In the genomic region with DNA sequence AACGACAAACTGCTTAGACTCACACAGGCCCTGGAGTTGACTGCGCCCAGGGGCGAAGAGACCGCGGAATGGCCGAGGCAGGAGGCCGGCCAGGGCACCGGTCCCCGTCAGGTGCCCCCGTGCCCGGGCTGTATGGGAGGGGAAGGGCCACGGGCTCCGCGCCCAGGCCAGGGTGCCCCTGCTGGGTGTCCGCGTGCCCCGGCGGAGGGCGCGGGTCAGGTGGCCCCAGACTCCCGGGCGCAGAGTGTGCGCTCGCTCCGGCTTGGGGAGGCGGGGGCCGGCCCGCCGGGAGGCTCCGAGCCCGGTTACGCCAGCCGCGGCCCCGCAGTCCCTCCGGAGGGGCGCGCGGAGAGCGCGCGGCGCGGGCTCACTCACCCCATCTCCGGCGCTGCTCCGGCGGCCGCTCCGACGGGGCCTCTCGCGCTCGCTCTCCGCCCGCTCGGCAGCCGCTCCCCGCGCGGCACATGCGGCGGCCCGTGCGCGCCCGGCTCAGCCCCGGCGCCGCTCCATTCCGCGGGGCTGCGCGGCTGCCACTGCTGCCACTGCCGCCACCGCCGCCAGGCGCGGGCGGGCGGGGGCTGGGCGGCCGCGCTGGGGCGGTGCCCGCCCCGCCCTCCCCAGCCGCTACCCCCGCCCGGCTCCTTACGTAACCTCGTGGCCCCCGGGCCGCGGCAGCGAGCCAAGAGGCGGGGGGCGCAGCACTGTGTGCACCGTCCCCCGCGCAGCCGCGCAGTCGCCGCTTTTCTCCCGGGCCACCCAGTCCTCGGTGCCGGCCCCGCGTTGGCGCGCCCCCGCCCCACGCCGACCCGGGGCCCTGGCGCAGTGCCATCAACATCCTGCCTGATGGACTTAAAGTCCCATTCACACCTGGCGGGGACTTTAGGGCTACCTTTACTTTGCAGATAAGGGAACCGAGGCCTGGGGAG, we compare ENCODE assay signal across 9 cellular contexts. TPM values are rescaled to one million over a fixed set of nuclear protein-coding genes. Genes with fewer than 3 reads are reported as not detected.
DNase-seq lines count a peak whose midpoint lies in the region; ATAC-seq, FAIRE-seq and TF ChIP-seq lines count a peak whose summit lies in the region.
"Had no signal": no experiment of that assay in that cellular context is flagged by ENCODE, and none has a peak within 500 bp of the region (broad histone marks: within the 10 kb centered on the region; RNA-seq: fewer than 3 reads in every experiment).

A gene (minus strand): TSS at position 565 of the 926 bp plus-strand sequence. CDS start 185 bp downstream, at position 380.

- no peak for TF ChIP-seq POLR2A in GM12891 (IDR thresholded peaks at IDR 0.05; ENCODE audit: low read depth, low read length)

- H3K4me3 Mint-ChIP-seq in stimulated activated memory B cell treated with anti-CD40 and anti-IgM and Interleukin-4, amounts not matched to agents 10 μg/mL and 1 μg/mL and 100 μg/mL, for 72 hours, result peak within 1 kb of the TSS; percentile 68

- H3K27ac ChIP-seq in A673 (ENCODE audit: low read depth, low read length, poor library complexity, severe bottlenecking), result no peak within 1 kb of the TSS
- no peak within 1 kb of the TSS for H3K27ac ChIP-seq in OCI-LY3 (ENCODE audit: low read length)
- H3K27ac ChIP-seq in layer of hippocampus (ENCODE audit: low read depth, low read length), result peak within 1 kb of the TSS; percentile 57

- H3K4me1 ChIP-seq in A673 (ENCODE audit: insufficient read depth, low read length, poor library complexity, severe bottlenecking) (no peaks in the 10 kb centered on the region), OCI-LY3 (ENCODE audit: low read length) (peaks cover 24% of the 10 kb centered on the region)

- H3K9me3 ChIP-seq in A673 (ENCODE audit: low read depth, low read length, poor library complexity, severe bottlenecking), result no peaks in the 10 kb centered on the region
- H3K9me3 ChIP-seq in OCI-LY3 (ENCODE audit: insufficient read depth, low read length), result no peaks in the 10 kb centered on the region

- no peaks in the 10 kb centered on the region for H3K9me3 Mint-ChIP-seq in stimulated activated memory B cell treated with anti-CD40 and anti-IgM and Interleukin-4, amounts not matched to agents 10 μg/mL and 1 μg/mL and 100 μg/mL, for 72 hours

- H3K36me3 Mint-ChIP-seq in stimulated activated memory B cell treated with anti-CD40 and anti-IgM and Interleukin-4, amounts not matched to agents 10 μg/mL and 1 μg/mL and 100 μg/mL, for 72 hours, result peaks cover 11% of the 10 kb centered on the region

- no TSS peak for BruUV-seq in A673 (replicated peaks; lab: Mats Ljungman, UMichigan)

- peak; percentile 31 for DNase-seq in A673 (ENCODE audit: low spot score)
- peak; percentile 42 for DNase-seq in GM12891 (ENCODE audit: insufficient read length, low spot score)
- DNase-seq in bronchial epithelial cell (ENCODE audit: low read depth), result no peak

- no peaks in the 10 kb centered on the region for H3K36me3 ChIP-seq in A673 (ENCODE audit: insufficient read depth, low read length, poor library complexity, severe bottlenecking)
- H3K36me3 ChIP-seq in OCI-LY3 (replicated peaks; ENCODE audit: low read depth, low read length), result no peaks in the 10 kb centered on the region
- H3K36me3 ChIP-seq in bronchial epithelial cell (ENCODE audit: control insufficient read depth, insufficient read depth, low read length), result no peaks in the 10 kb centered on the region

- H3K27ac Mint-ChIP-seq in stimulated activated memory B cell treated with anti-CD40 and anti-IgM and Interleukin-4, amounts not matched to agents 10 μg/mL and 1 μg/mL and 100 μg/mL, for 72 hours, result no peak within 1 kb of the TSS

- peaks cover 13% of the 10 kb centered on the region for H4K20me1 ChIP-seq in OCI-LY3 (ENCODE audit: insufficient read depth, low read length)

- CTCF ChIA-PET in A673 (lab: Charles Lee), result no interaction called here

- H3K4me2 ChIP-seq in OCI-LY3 (ENCODE audit: low read length), result peak within 1 kb of the TSS; percentile 98

- H3K4me1 Mint-ChIP-seq in stimulated activated memory B cell treated with anti-CD40 and anti-IgM and Interleukin-4, amounts not matched to agents 10 μg/mL and 1 μg/mL and 100 μg/mL, for 72 hours, result no peaks in the 10 kb centered on the region

- peak within 1 kb of the TSS; percentile 64 for H3K9ac ChIP-seq in OCI-LY3 (ENCODE audit: low read length)

- TF ChIP-seq CTCF in A673 (conservative IDR thresholded peaks at IDR 0.05; ENCODE audit: low read depth, low read length), result no peak
- no peak for TF ChIP-seq CTCF in OCI-LY3 (IDR thresholded peaks at IDR 0.05; ENCODE audit: low read depth, low read length)
- no peak for TF ChIP-seq CTCF in bronchial epithelial cell (IDR thresholded peaks at IDR 0.05; ENCODE audit: insufficient read depth, low read length, severe bottlenecking)

- peak; percentile 69 for ATAC-seq in stimulated activated memory B cell treated with anti-CD40 and anti-IgM and Interleukin-4, amounts not matched to agents 10 μg/mL and 1 μg/mL and 100 μg/mL, for 72 hours
- ATAC-seq in GM18511 (IDR thresholded peaks at IDR 0.05; ENCODE audit: unreplicated experiment) (no peak), GM19397 (IDR thresholded peaks at IDR 0.05; ENCODE audit: unreplicated experiment) (no peak)
- ATAC-seq: HCT116 had no signal

- peaks cover under 1% of the 10 kb centered on the region for H3K27me3 Mint-ChIP-seq in stimulated activated memory B cell treated with anti-CD40 and anti-IgM and Interleukin-4, amounts not matched to agents 10 μg/mL and 1 μg/mL and 100 μg/mL, for 72 hours

- intact Hi-C loops in A673 (cut with micrococcal nuclease; ENCODE audit: unreplicated experiment), result no loop called here

- peak within 1 kb of the TSS; percentile 44 for H3K4me3 ChIP-seq in A673 (ENCODE audit: low read depth, low read length, poor library complexity, severe bottlenecking)
- peak within 1 kb of the TSS; percentile 78 for H3K4me3 ChIP-seq in OCI-LY3 (ENCODE audit: low read length)
- peak within 1 kb of the TSS; percentile 72 for H3K4me3 ChIP-seq in bronchial epithelial cell (ENCODE audit: low read depth, low read length)

- POLR2A ChIA-PET in A673 (lab: Charles Lee; ENCODE audit: low non-redundant PET), result no interaction called here

- peak; percentile 16 for FAIRE-seq in GM12891 (lab: Jason Lieb, UNC)
- FAIRE-seq in bronchial epithelial cell (lab: Jason Lieb, UNC), result no peak

- H3K27me3 ChIP-seq in A673 (replicated peaks; ENCODE audit: insufficient read depth, low read depth, low read length, poor library complexity) (peaks cover 31% of the 10 kb centered on the region), OCI-LY3 (ENCODE audit: low read depth, low read length) (peaks cover 20% of the 10 kb centered on the region), bronchial epithelial cell (ENCODE audit: control insufficient read depth, insufficient read depth, low read length) (no peaks in the 10 kb centered on the region), layer of hippocampus (ENCODE audit: control insufficient read depth, insufficient read depth, low read length) (no peaks in the 10 kb centered on the region)

- H2AFZ ChIP-seq in OCI-LY3 (ENCODE audit: low read depth, low read length), result peak within 1 kb of the TSS; percentile 99

- peaks cover 4% of the 10 kb centered on the region; the same call in 1 of the 2 replicates for H3K79me2 ChIP-seq in OCI-LY3 (ENCODE audit: low read length)

TF ChIP-seq in GM12891, 5 proteins besides CTCF, POLR2A, EP300 and RAD21:
- TF ChIP-seq POLR2AphosphoS5 (IDR thresholded peaks at IDR 0.05; ENCODE audit: low read depth, low read length), result no peak

RNA-seq across cellular contexts. Expression of the gene that starts here (rescaled TPM):
- total RNA-seq in A673 (2021) (4.6 and 6.7 TPM in 2 replicates), bronchial epithelial cell (75.3 and 108 TPM in 2 replicates)
- 5.2 TPM for polyA plus RNA-seq in GM12891 (2012; ENCODE audit: low read depth, missing spikeins)
